Comparison of ENCODE assay signal across 17 cellular contexts in genomic region chr9:96034553-96035122, GRCh38.
"Had no signal": no experiment of that assay in that cellular context is flagged by ENCODE, and none has a peak within 500 bp of the region (broad histone marks: within the 10 kb centered on the region; RNA-seq: fewer than 3 reads in every experiment).

No MANE protein-coding gene starts in this region.

- H3K36me3 ChIP-seq: esophagus muscularis mucosa, gastroesophageal sphincter, heart right ventricle, left lung had no signal

- H3K4me1 Mint-ChIP-seq: memory B cell had no signal

- H3K4me1 ChIP-seq: foreskin keratinocyte, left lung had no signal

- H3K27ac ChIP-seq: coronary artery, esophagus muscularis mucosa, foreskin keratinocyte, gastroesophageal sphincter, heart right ventricle, left lung had no signal

- DNase-seq: dermis blood vessel endothelial cell; effector CD4-positive, alpha-beta T cell; effector memory CD4-positive, alpha-beta T cell; foreskin keratinocyte; heart right ventricle; hippocampal formation; left cardiac atrium; left ventricle myocardium superior; mammary epithelial cell; mesendoderm had no signal

- H3K4me3 Mint-ChIP-seq: memory B cell had no signal

- H3K27me3 ChIP-seq: dorsolateral prefrontal cortex, esophagus muscularis mucosa, gastroesophageal sphincter, left lung had no signal

- H3K27ac Mint-ChIP-seq: memory B cell had no signal

- ATAC-seq: foreskin keratinocyte, gastroesophageal sphincter, heart right ventricle, left cardiac atrium, left lung, left ventricle myocardium superior had no signal

- H3K4me3 ChIP-seq: coronary artery, dorsolateral prefrontal cortex, esophagus muscularis mucosa, gastroesophageal sphincter, heart right ventricle, left lung, lung had no signal
